Comparison of ENCODE assay signal across 22 cellular contexts in the genomic region with DNA sequence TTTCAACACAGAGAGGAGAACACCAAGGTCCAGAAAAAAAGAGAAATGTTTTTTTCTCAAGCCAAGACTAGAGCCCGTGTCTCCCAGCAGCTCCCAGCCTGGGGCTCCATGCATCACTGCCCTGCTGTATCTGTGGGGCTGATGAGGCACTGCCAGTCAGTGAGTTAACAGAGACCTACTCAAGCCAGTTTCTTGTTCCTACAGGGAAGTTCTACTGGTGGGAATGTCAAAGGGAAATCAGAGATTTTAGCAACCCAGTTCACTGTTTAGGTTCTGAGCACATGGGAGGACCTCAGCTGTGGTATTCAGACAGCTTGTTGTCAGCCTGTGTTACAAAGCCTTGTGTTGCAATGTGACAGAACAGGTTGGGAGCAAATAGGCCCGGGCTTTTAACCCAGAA.
DNase-seq lines count a peak whose midpoint lies in the region; ATAC-seq, FAIRE-seq and TF ChIP-seq lines count a peak whose summit lies in the region.
"Had no signal": no experiment of that assay in that cellular context is flagged by ENCODE, and none has a peak within 500 bp of the region (broad histone marks: within the 10 kb centered on the region; RNA-seq: fewer than 3 reads in every experiment).

No MANE protein-coding gene starts in this region.

- H3F3A ChIP-seq in DOHH2 (ENCODE audit: control insufficient read depth, insufficient read depth) = no peaks in the 10 kb centered on the region

- no peaks in the 10 kb centered on the region for H3K36me3 ChIP-seq in DOHH2 (ENCODE audit: control insufficient read depth, low read length)
- no peaks in the 10 kb centered on the region for H3K36me3 ChIP-seq in endodermal cell (ENCODE audit: control insufficient read depth, insufficient read depth, low read length)
- no peaks in the 10 kb centered on the region for H3K36me3 ChIP-seq in mesendoderm (ENCODE audit: control insufficient read depth, insufficient read depth, low read length)
- H3K36me3 ChIP-seq: BLaER1 treated with 17β-estradiol and CSF1 and Interleukin-3, amounts not matched to agents 10 nM and 100 nM; MG63 had no signal

- H3K23ac ChIP-seq in mesendoderm (ENCODE audit: low read length) = no peak overlapping the region

- H3K36me3 Mint-ChIP-seq in endodermal cell (ENCODE audit: low read depth) = peaks cover 2% of the 10 kb centered on the region
- H3K36me3 Mint-ChIP-seq: CD4-positive, alpha-beta memory T cell had no signal

- peak overlapping the region; percentile 45 for H3K56ac ChIP-seq in mesendoderm (ENCODE audit: low read length)

- ATAC-seq in GM19328 (IDR thresholded peaks at IDR 0.05; ENCODE audit: unreplicated experiment) (no peak), foreskin keratinocyte (no peak)

- TF ChIP-seq CTCF in DOHH2 (IDR thresholded peaks at IDR 0.05; ENCODE audit: low read depth, low read length, poor library complexity, severe bottlenecking) (no peak), endodermal cell (conservative IDR thresholded peaks at IDR 0.05) (no peak), foreskin keratinocyte (conservative IDR thresholded peaks at IDR 0.05) (no peak), coronary artery (IDR thresholded peaks at IDR 0.05) (no peak)

- DNase-seq in RCC 7860 (ENCODE audit: low spot score) = peak; percentile 33
- no peak for DNase-seq in endodermal cell
- no peak for DNase-seq in mesendoderm
- DNase-seq in foreskin keratinocyte = no peak
- DNase-seq in activated CD4-positive, CD25-positive, alpha-beta regulatory T cell treated with anti-CD3 and anti-CD28 coated beads, Interleukin-2, amount 50 U/mL, for 72 hours = no peak
- no peak for DNase-seq in coronary artery (ENCODE audit: low spot score)
- DNase-seq: 8988T; CD4-positive, alpha-beta memory T cell; DMS153; GF-D8; MG63; NCI-H1417; NCI-H1694 treated with DMSO at 0.1 percent for 48 hours; NCI-H2107; NCI-H446 treated with DMSO at 0.1 percent for 48 hours; NCI-H526 treated with DMSO at 0.1 percent for 48 hours; Right ventricle myocardium superior had no signal

- H3K4me2 ChIP-seq in DOHH2 (ENCODE audit: low read length) = peak overlapping the region; percentile 5
- no peak overlapping the region for H3K4me2 ChIP-seq in mesendoderm (ENCODE audit: low read length)
- H3K4me2 ChIP-seq: BLaER1 treated with 17β-estradiol and CSF1 and Interleukin-3, amounts not matched to agents 10 nM and 100 nM had no signal

- no peak overlapping the region for H2AK5ac ChIP-seq in mesendoderm (ENCODE audit: low read length)

- peaks cover 43% of the 10 kb centered on the region for H3K4me1 Mint-ChIP-seq in endodermal cell
- H3K4me1 Mint-ChIP-seq: CD4-positive, alpha-beta memory T cell had no signal

- H3K4me3 ChIP-seq in DOHH2 (ENCODE audit: low read length) (no peak overlapping the region), endodermal cell (ENCODE audit: low read length) (peak overlapping the region; percentile 67), mesendoderm (ENCODE audit: low read length) (no peak overlapping the region), coronary artery (no peak overlapping the region)
- H3K4me3 ChIP-seq: BLaER1 treated with 17β-estradiol and CSF1 and Interleukin-3, amounts not matched to agents 10 nM and 100 nM; MG63 had no signal

- H3K79me2 ChIP-seq in DOHH2 (ENCODE audit: control insufficient read depth, low read length) (no peaks in the 10 kb centered on the region), mesendoderm (ENCODE audit: control insufficient read depth, insufficient read depth, low read length) (no peaks in the 10 kb centered on the region)

- peak overlapping the region; percentile 28 for H2BK5ac ChIP-seq in mesendoderm (ENCODE audit: low read length)

- H3K9me3 ChIP-seq in DOHH2 (ENCODE audit: control insufficient read depth, insufficient read depth, low read length) = 0 out of 2 replicates have a peak, but pooled peaks cover 3% of the 10 kb centered on the region
- peaks cover 24% of the 10 kb centered on the region for H3K9me3 ChIP-seq in endodermal cell (ENCODE audit: control insufficient read depth, low read length)
- H3K9me3 ChIP-seq: MG63 had no signal

- H3K4ac ChIP-seq in mesendoderm (ENCODE audit: low read depth, low read length) = no peak overlapping the region

- no peak overlapping the region for H4K5ac ChIP-seq in mesendoderm (ENCODE audit: low read length)

- H4K20me1 ChIP-seq in DOHH2 (ENCODE audit: control insufficient read depth, insufficient read depth, low read depth, low read length) = no peaks in the 10 kb centered on the region

- peaks cover 75% of the 10 kb centered on the region for H3K4me1 ChIP-seq in DOHH2 (ENCODE audit: control insufficient read depth, low read length)
- peaks cover 20% of the 10 kb centered on the region for H3K4me1 ChIP-seq in endodermal cell (ENCODE audit: control insufficient read depth, insufficient read depth, low read length)
- peaks cover 12% of the 10 kb centered on the region for H3K4me1 ChIP-seq in mesendoderm (ENCODE audit: control insufficient read depth, low read depth, low read length)
- H3K4me1 ChIP-seq in foreskin keratinocyte = no peaks in the 10 kb centered on the region

- H3K27me3 ChIP-seq in DOHH2 (ENCODE audit: control insufficient read depth, low read length) (no peaks in the 10 kb centered on the region), endodermal cell (ENCODE audit: control insufficient read depth, insufficient read depth, low read length, poor library complexity, severe bottlenecking) (no peaks in the 10 kb centered on the region), mesendoderm (ENCODE audit: insufficient read depth, low read length, poor library complexity) (no peaks in the 10 kb centered on the region), foreskin keratinocyte (peaks cover 21% of the 10 kb centered on the region)
- H3K27me3 ChIP-seq: MG63 had no signal

- no peak overlapping the region for H3K18ac ChIP-seq in mesendoderm (ENCODE audit: low read length)

- H3K27ac ChIP-seq in DOHH2 (ENCODE audit: low read depth, low read length) (no peak overlapping the region), endodermal cell (ENCODE audit: low read depth, low read length) (no peak overlapping the region), mesendoderm (ENCODE audit: low read depth, low read length) (no peak overlapping the region), foreskin keratinocyte (no peak overlapping the region), coronary artery (no peak overlapping the region)
- H3K27ac ChIP-seq: BLaER1 treated with 17β-estradiol and CSF1 and Interleukin-3, amounts not matched to agents 10 nM and 100 nM had no signal

- H3K9me2 ChIP-seq in DOHH2 (replicated peaks; ENCODE audit: control insufficient read depth, low read length) = no peaks in the 10 kb centered on the region

- H3K27ac Mint-ChIP-seq in endodermal cell = peak overlapping the region; percentile 54
- H3K27ac Mint-ChIP-seq: CD4-positive, alpha-beta memory T cell had no signal

- WGBS in endodermal cell (ENCODE audit: insufficient coverage in 1 of 2, insufficient read length in 1 of 2), 2 experiments = 52 to 85% methylated on average over 2 of the region's 2 CpGs
- WGBS in mesendoderm (ENCODE audit: extremely low coverage, insufficient coverage, low lambda C conversion rate) = no CpG with 5 or more reads among the region's 2 CpGs

- no peak overlapping the region for H2BK15ac ChIP-seq in mesendoderm (replicated peaks; ENCODE audit: low read depth)

- H3K9me3 Mint-ChIP-seq in endodermal cell = peaks cover 10% of the 10 kb centered on the region

- H3K4me3 Mint-ChIP-seq in endodermal cell = no peak overlapping the region
- H3K4me3 Mint-ChIP-seq: CD4-positive, alpha-beta memory T cell had no signal

- no peak overlapping the region for H4K8ac ChIP-seq in mesendoderm (ENCODE audit: low read depth, low read length)

- FAIRE-seq in RCC 7860 (lab: Jason Lieb, UNC) = peak; percentile 61
- FAIRE-seq: GM19239, H54 had no signal

- H3K9ac ChIP-seq in endodermal cell (ENCODE audit: extremely low read depth, low read length, poor library complexity, severe bottlenecking) (no peak overlapping the region), mesendoderm (ENCODE audit: low read length) (no peak overlapping the region)
- H3K9ac ChIP-seq: BLaER1 treated with 17β-estradiol and CSF1 and Interleukin-3, amounts not matched to agents 10 nM and 100 nM had no signal

- no peaks in the 10 kb centered on the region for H3K79me1 ChIP-seq in mesendoderm (ENCODE audit: low read length)

- H3K27me3 Mint-ChIP-seq in endodermal cell (ENCODE audit: insufficient read depth) = no peaks in the 10 kb centered on the region
- H3K27me3 Mint-ChIP-seq: CD4-positive, alpha-beta memory T cell had no signal

- H2BK120ac ChIP-seq in mesendoderm (ENCODE audit: low read depth, low read length) = no peak overlapping the region
